Comparison of ENCODE assay signal across 1 cellular context in genomic region chr6:128724738-128725137, GRCh38.
TF ChIP-seq lines count a peak whose summit lies in the region.

No MANE protein-coding gene starts in this region.

TF ChIP-seq in GM23338, 12 proteins besides CTCF, POLR2A, EP300 and RAD21 (continued from another document):
- TF ChIP-seq, protein P1, sequence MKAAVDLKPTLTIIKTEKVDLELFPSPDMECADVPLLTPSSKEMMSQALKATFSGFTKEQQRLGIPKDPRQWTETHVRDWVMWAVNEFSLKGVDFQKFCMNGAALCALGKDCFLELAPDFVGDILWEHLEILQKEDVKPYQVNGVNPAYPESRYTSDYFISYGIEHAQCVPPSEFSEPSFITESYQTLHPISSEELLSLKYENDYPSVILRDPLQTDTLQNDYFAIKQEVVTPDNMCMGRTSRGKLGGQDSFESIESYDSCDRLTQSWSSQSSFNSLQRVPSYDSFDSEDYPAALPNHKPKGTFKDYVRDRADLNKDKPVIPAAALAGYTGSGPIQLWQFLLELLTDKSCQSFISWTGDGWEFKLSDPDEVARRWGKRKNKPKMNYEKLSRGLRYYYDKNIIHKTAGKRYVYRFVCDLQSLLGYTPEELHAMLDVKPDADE (IDR thresholded peaks at IDR 0.05) = no peak
- no peak for TF ChIP-seq STAT1 (IDR thresholded peaks at IDR 0.05; ENCODE audit: unreplicated experiment)
- TF ChIP-seq, protein P2, sequence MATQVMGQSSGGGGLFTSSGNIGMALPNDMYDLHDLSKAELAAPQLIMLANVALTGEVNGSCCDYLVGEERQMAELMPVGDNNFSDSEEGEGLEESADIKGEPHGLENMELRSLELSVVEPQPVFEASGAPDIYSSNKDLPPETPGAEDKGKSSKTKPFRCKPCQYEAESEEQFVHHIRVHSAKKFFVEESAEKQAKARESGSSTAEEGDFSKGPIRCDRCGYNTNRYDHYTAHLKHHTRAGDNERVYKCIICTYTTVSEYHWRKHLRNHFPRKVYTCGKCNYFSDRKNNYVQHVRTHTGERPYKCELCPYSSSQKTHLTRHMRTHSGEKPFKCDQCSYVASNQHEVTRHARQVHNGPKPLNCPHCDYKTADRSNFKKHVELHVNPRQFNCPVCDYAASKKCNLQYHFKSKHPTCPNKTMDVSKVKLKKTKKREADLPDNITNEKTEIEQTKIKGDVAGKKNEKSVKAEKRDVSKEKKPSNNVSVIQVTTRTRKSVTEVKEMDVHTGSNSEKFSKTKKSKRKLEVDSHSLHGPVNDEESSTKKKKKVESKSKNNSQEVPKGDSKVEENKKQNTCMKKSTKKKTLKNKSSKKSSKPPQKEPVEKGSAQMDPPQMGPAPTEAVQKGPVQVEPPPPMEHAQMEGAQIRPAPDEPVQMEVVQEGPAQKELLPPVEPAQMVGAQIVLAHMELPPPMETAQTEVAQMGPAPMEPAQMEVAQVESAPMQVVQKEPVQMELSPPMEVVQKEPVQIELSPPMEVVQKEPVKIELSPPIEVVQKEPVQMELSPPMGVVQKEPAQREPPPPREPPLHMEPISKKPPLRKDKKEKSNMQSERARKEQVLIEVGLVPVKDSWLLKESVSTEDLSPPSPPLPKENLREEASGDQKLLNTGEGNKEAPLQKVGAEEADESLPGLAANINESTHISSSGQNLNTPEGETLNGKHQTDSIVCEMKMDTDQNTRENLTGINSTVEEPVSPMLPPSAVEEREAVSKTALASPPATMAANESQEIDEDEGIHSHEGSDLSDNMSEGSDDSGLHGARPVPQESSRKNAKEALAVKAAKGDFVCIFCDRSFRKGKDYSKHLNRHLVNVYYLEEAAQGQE (IDR thresholded peaks at IDR 0.05; ENCODE audit: unreplicated experiment) = no peak
